Comparison of ENCODE assay signal across 1 cellular context in the genomic region with DNA sequence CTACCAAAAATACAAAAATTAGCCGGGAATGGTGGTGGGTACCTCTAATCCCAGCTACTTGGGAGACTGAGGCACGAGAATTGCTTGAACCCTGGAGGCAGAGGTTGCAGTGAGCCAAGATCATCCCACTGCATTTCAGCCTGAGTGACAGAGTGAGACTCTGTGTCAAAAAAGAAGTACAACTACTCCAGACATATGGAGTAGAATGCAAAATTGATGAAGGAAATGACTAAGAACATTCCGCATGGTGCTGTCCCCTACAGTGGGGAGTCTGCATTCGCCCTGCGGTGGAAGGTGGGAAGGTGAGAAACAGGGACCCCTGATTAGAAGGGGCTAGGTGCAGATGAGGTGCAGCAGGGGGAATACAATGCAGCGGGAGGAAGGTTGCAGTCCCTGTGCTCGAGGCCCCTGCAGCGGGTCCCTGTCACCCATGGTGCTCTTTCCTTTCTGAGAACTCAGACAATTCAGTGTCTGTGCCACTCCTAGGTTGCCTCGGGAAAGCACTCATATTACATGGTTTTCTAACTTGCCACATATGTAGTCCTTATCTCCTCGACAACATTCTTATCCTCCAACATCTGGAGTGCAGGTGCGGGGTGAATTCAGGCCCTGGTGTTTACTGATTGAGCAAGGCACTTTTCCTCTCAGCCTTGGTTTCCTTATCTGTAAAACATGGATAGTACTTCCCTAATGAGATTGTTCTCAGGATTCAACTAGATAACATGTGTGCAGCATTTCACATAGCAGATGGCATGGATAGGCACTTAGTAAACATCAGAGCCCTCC.
TF ChIP-seq lines count a peak whose summit lies in the region.

No MANE protein-coding gene starts in this region.

TF ChIP-seq in endothelial cell of umbilical vein, 7 proteins besides CTCF, POLR2A, EP300 and RAD21:
- no peak for TF ChIP-seq GATA2 (IDR thresholded peaks at IDR 0.05; ENCODE audit: insufficient read depth, insufficient read length, low read depth, low read length)
